In genomic region chr11:41273908-41274307, GRCh38 we compare ENCODE assay signal across 26 cellular contexts.
"Had no signal": no experiment of that assay in that cellular context is flagged by ENCODE, and none has a peak within 500 bp of the region (broad histone marks: within the 10 kb centered on the region; RNA-seq: fewer than 3 reads in every experiment).

No MANE protein-coding gene starts in this region.

- H3K36me3 ChIP-seq: heart left ventricle, lower lobe of right lung, neural progenitor cell, ovary, prostate gland, right lobe of liver, tibial nerve, uterus had no signal

- H3K27me3 ChIP-seq: heart left ventricle, neural progenitor cell, ovary, right lobe of liver, tibial nerve, uterus had no signal

- DNase-seq: hypothalamus; islet precursor cell; lower lobe of right lung; mammary epithelial cell; mesenchymal stem cell; naive B cell; natural killer cell; nephron progenitor cell; ovary; posterior cingulate gyrus; retina; right lobe of liver; stimulated activated CD4-positive, alpha-beta T cell treated with anti-CD3 and anti-CD28 coated beads, Interleukin-1b, Interleukin-23, amount 100 ng/mL, for 48 hours; stimulated activated CD4-positive, alpha-beta T cell treated with anti-CD3 and anti-CD28 coated beads, Interleukin-2, amount 100 ng/mL, for 48 hours; stimulated activated CD4-positive, alpha-beta T cell treated with anti-CD3 and anti-CD28 coated beads, Interleukin-4, amount 100 ng/mL, for 4 hours; stimulated activated CD8-positive, alpha-beta memory T cell treated with anti-CD3 and anti-CD28 coated beads, Interleukin-4, amount 100 ng/mL, for 48 hours; stimulated activated naive CD4-positive, alpha-beta T cell treated with Interleukin-2 at 50 U/mL for 16 hours; stimulated activated naive CD8-positive, alpha-beta T cell treated with anti-CD3 and anti-CD28 coated beads, Interleukin-15, amount 100 ng/mL, for 72 hours; substantia nigra; uterus had no signal

- H3K4me3 ChIP-seq: heart left ventricle, lower lobe of right lung, neural progenitor cell, ovary, prostate gland, right lobe of liver, smooth muscle cell, tibial nerve, uterus had no signal

- H3K4me2 ChIP-seq: neural progenitor cell, smooth muscle cell had no signal

- H3K9me3 ChIP-seq: heart left ventricle, lower lobe of right lung, ovary, prostate gland, right lobe of liver, tibial nerve, uterus had no signal

- H3K9ac ChIP-seq: neural progenitor cell had no signal

- H3K27ac ChIP-seq: lower lobe of right lung, neural progenitor cell, ovary, prostate gland, right lobe of liver, tibial nerve, uterus had no signal

- H3K4me1 ChIP-seq: lower lobe of right lung, neural progenitor cell, prostate gland, right lobe of liver, tibial nerve, uterus had no signal

- H2AFZ ChIP-seq: neural progenitor cell had no signal

- ATAC-seq: heart left ventricle; lower lobe of right lung; natural killer cell; right lobe of liver; stimulated activated memory B cell treated with anti-CD40 and anti-IgM and Interleukin-4, amounts not matched to agents 10 μg/mL and 1 μg/mL and 100 μg/mL, for 72 hours; stimulated activated naive CD8-positive, alpha-beta T cell treated with anti-CD3 and anti-CD28 coated beads, Interleukin-15, amount 100 ng/mL, for 72 hours had no signal
